ENCODE assay signal across 13 cellular contexts in the genomic region with DNA sequence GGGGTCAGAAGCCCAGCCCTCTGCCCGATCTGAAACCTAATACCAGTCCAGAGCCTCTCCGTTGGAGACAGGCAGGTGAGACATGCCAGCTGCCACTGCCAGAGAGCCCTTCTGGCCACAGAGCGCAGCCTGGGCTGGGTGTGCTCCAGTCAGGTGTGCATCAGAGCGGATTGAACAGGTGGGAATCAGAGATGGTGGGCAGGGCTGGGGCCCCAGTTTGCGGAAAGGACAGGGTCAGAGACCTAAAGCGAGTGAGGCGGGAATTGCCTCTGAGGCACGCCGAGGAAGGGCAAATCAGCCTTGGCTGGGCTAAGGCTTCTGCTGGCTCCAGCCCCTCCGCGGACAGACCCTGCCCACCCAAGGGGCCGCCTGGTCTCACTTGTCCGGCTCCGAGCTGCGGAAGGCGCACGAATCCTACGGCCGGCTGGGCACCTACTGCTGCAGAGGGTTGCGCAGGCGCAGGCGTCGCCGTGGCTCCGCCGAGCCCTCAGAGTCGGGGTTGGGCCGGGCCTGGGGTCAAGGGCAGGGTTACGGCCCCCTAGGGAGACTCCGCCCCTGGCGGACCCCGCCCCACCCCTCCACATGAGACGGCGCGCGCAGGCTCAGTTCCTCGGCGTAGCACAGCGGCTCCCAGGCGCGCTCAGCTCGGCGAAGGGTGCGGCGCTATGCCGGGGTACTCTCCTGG. TPM values are rescaled to one million over a fixed set of nuclear protein-coding genes. Genes with fewer than 3 reads are reported as not detected.
DNase-seq lines count a peak whose midpoint lies in the region; ATAC-seq, FAIRE-seq and TF ChIP-seq lines count a peak whose summit lies in the region.
"Had no signal": no experiment of that assay in that cellular context is flagged by ENCODE, and none has a peak within 500 bp of the region (broad histone marks: within the 10 kb centered on the region; RNA-seq: fewer than 3 reads in every experiment).

No MANE protein-coding gene starts in this region.

- no peak overlapping the region for H3K4me3 Mint-ChIP-seq in immature natural killer cell
- H3K4me3 Mint-ChIP-seq: stimulated activated naive CD8-positive, alpha-beta T cell treated with anti-CD3 and anti-CD28 coated beads, Interleukin-15, Interleukin-2, amounts not matched to agents 100 ng/mL and 50 ng/mL, for 24 hours had no signal

- H3K9me3 ChIP-seq in duodenal mucosa (ENCODE audit: control insufficient read depth in 1 of 2, low read length in 2 of 2) (no peaks in the 10 kb centered on the region), kidney (ENCODE audit: control insufficient read depth in 1 of 2, low read length in 2 of 2) (no peaks in the 10 kb centered on the region)
- H3K9me3 ChIP-seq: SJSA1 had no signal

- H3K27me3 ChIP-seq in duodenal mucosa (ENCODE audit: control insufficient read depth in 1 of 2, insufficient read depth in 2 of 2, low read length in 2 of 2) = peaks cover 0 to 10% of the 10 kb centered on the region in 2 donors
- H3K27me3 ChIP-seq: SJSA1 had no signal

- peak overlapping the region; percentile 10 to 54 for H3K9ac ChIP-seq in duodenal mucosa (ENCODE audit: low read depth in 1 of 2, low read length in 2 of 2)
- H3K9ac ChIP-seq in kidney (ENCODE audit: low read length in 2 of 2) = peak overlapping the region in 1 of 2 donors; percentile 46

- no peak for TF ChIP-seq CTCF in kidney (IDR thresholded peaks at IDR 0.05; ENCODE audit: borderline replicate concordance, extremely low read depth, insufficient read depth)

- no peak overlapping the region for H3K27ac Mint-ChIP-seq in immature natural killer cell
- H3K27ac Mint-ChIP-seq: stimulated activated naive CD8-positive, alpha-beta T cell treated with anti-CD3 and anti-CD28 coated beads, Interleukin-15, Interleukin-2, amounts not matched to agents 100 ng/mL and 50 ng/mL, for 24 hours had no signal

- H3K36me3 Mint-ChIP-seq in immature natural killer cell = peaks cover 0 to 4% (median 0%) of the 10 kb centered on the region in 3 donors

- peak overlapping the region; percentile 48 to 65 for H3K4me3 ChIP-seq in duodenal mucosa (ENCODE audit: low read depth in 1 of 2, low read length in 2 of 2)
- H3K4me3 ChIP-seq in kidney (ENCODE audit: low read length in 2 of 2) = peak overlapping the region; percentile 37 to 38
- H3K4me3 ChIP-seq: SJSA1 had no signal

- peaks cover 13 to 16% (median 15%) of the 10 kb centered on the region in 3 donors for H3K27me3 Mint-ChIP-seq in immature natural killer cell (ENCODE audit: low read depth in 3 of 3)

- intact Hi-C loops in kidney (cut with DNase I) = no loop called here
- intact Hi-C loops in sciatic nerve (cut with DNase I) = no loop called here

- H3K36me3 ChIP-seq in duodenal mucosa (ENCODE audit: control insufficient read depth in 1 of 2, insufficient read depth in 2 of 2, low read length in 2 of 2) (no peaks in the 10 kb centered on the region), kidney (ENCODE audit: control insufficient read depth in 1 of 2, insufficient read depth in 2 of 2, low read length in 2 of 2) (no peaks in the 10 kb centered on the region)
- H3K36me3 ChIP-seq: SJSA1 had no signal

- peaks cover 10 to 12% of the 10 kb centered on the region in 2 donors for H3K4me1 Mint-ChIP-seq in immature natural killer cell

- no peak for FAIRE-seq in kidney (lab: Jason Lieb, UNC)
- FAIRE-seq: D721Med had no signal

- DNase-seq in HuH-7.5 (ENCODE audit: low spot score) (peak; percentile 58), kidney (peak; percentile 92), sciatic nerve (ENCODE audit: low spot score) (peak; percentile 76), SIG-M5 treated with dmso at 0.1 percent for 504 hours (lab: John Stamatoyannopoulos, UW; ENCODE audit: unreplicated experiment) (no peak), immature natural killer cell (no peak)
- DNase-seq: effector CD4-positive, alpha-beta T cell; NCI-H1092 had no signal

- H3K4me1 ChIP-seq in duodenal mucosa (ENCODE audit: control insufficient read depth in 1 of 2, insufficient read depth in 2 of 2, low read length in 2 of 2) (peaks cover 0 to 4% of the 10 kb centered on the region in 2 donors), kidney (ENCODE audit: control insufficient read depth in 1 of 2, insufficient read depth in 1 of 2, low read depth in 1 of 2, low read length in 2 of 2) (peaks cover 0 to 6% of the 10 kb centered on the region in 2 donors)

- H3K9me3 Mint-ChIP-seq in immature natural killer cell = peaks cover 0 to 2% (median 0%) of the 10 kb centered on the region in 6 donors
- H3K9me3 Mint-ChIP-seq: stimulated activated naive CD8-positive, alpha-beta T cell treated with anti-CD3 and anti-CD28 coated beads, Interleukin-15, Interleukin-2, amounts not matched to agents 100 ng/mL and 50 ng/mL, for 24 hours had no signal

- ATAC-seq in sciatic nerve = peak; percentile 88
- no peak for ATAC-seq in HG02759 (IDR thresholded peaks at IDR 0.05; ENCODE audit: unreplicated experiment)
- ATAC-seq in HG03108 (IDR thresholded peaks at IDR 0.05; ENCODE audit: unreplicated experiment) = no peak

- H3K27ac ChIP-seq in duodenal mucosa (ENCODE audit: low read depth, low read length) (peak overlapping the region; percentile 25), kidney (ENCODE audit: low read depth in 2 of 2, low read length in 2 of 2) (peak overlapping the region in 1 of 2 donors; percentile 47)
- H3K27ac ChIP-seq: SJSA1 had no signal

RNA-seq across cellular contexts. Expression of gene CPLANE2, which starts 10.3 kb away (rescaled TPM):
- total RNA-seq in kidney = 9.4 TPM
- 7.9 TPM for polyA plus RNA-seq in kidney (ENCODE audit: insufficient read depth, low read depth, low replicate concordance)
- 9.8 TPM for total RNA-seq in sciatic nerve
- 1 to 10 TPM; 1.2 to 3.8 (median 1.8) TPM for polyA plus RNA-seq in immature natural killer cell

RNA-seq across cellular contexts. Expression of gene ARHGEF19, which starts 14.2 kb away (rescaled TPM):
- total RNA-seq in kidney = 8.2 TPM
- 3.5 TPM for polyA plus RNA-seq in kidney (ENCODE audit: insufficient read depth, low read depth, low replicate concordance)
- 4.6 TPM for total RNA-seq in sciatic nerve
- 10 to 100 TPM in 2 of 3 donors, 1 to 10 TPM in 1; 6.1 to 14.3 (median 14.0) TPM for polyA plus RNA-seq in immature natural killer cell

Comparison
In these comparisons a context has a peak if more than half of its experiments do, and no peak if none do; other contexts are left out.
1. DNase-seq: peak in HuH-7.5 (single experiment), kidney (single experiment) and sciatic nerve (single experiment); none in SIG-M5 treated with dmso at 0.1 percent for 504 hours (single experiment) and immature natural killer cell (0 of 3).